Comparison of ENCODE assay signal across 8 cellular contexts in the genomic region with DNA sequence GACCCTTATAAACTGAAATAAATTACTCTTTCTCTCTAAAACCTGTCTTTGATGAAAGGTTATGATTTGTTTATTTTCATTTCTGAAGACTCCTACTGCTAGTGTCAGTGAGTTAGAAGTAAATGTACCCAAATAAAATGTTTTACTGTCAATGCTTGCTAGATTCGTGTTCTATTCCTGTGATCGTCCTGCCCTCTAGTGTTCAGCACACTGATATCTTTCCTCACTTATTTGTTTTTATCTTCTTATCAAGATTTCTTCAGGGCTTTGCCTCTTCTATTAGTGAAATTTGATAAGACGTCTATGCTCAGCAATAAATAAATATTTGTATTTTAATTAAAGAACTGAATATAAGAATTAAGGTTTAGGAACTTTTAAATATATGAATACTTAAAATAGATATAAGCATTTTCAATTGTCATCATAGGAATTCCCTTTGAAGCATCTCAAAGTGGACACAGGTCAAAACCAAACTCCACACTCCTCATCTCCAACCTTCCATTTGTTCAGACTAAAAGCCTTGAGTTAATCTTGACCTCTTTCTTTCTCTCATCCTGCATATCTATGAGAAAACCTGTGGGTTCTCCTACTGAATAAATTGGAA.
DNase-seq lines count a peak whose midpoint lies in the region; ATAC-seq and TF ChIP-seq lines count a peak whose summit lies in the region.

No MANE protein-coding gene starts in this region.

- H3K4me3 ChIP-seq in heart right ventricle: no peak overlapping the region

- DNase-seq in heart right ventricle (no peak), Right ventricle myocardium inferior (ENCODE audit: missing footprints) (no peak), NCI-H1694 (lab: John Stamatoyannopoulos, UW) (peak; percentile 64), astrocyte of the hippocampus (ENCODE audit: low read depth, low spot score) (peak; percentile 67), medulla oblongata (ENCODE audit: extremely low spot score) (peak; percentile 56)
- DNase-seq in activated CD4-positive, alpha-beta T cell treated with anti-CD3 and anti-CD28 coated beads, Interleukin-2, amount 50 U/mL, for 1 hour: no peak

- no peaks in the 10 kb centered on the region for H3K36me3 ChIP-seq in heart right ventricle

- no peaks in the 10 kb centered on the region for H3K4me1 ChIP-seq in heart right ventricle

- no peaks in the 10 kb centered on the region for H3K27me3 ChIP-seq in heart right ventricle

- ATAC-seq in heart right ventricle: no peak
- ATAC-seq in Right ventricle myocardium inferior: no peak
- no peak for ATAC-seq in HG02571 (IDR thresholded peaks at IDR 0.05; ENCODE audit: unreplicated experiment)
- no peak for ATAC-seq in GM21528 (IDR thresholded peaks at IDR 0.05; ENCODE audit: low FRiP score, unreplicated experiment)

- no peaks in the 10 kb centered on the region for H3K9me3 ChIP-seq in heart right ventricle

- peak in 6 of 9 donors; percentile 40 to 52 (median 44) for TF ChIP-seq CTCF in heart right ventricle (IDR thresholded peaks at IDR 0.05)

- H3K27ac ChIP-seq in heart right ventricle: no peak overlapping the region

- 2 to 3% methylated on average over 3 of the region's 3 CpGs for WGBS in heart right ventricle, 2 donors

- intact Hi-C loops in heart right ventricle (cut with DNase I): no loop called here
- intact Hi-C loops in Right ventricle myocardium inferior (cut with DNase I): no loop called here

Comparison
In these comparisons a context has a peak if more than half of its experiments do, and no peak if none do; other contexts are left out.
1. DNase-seq: peak in NCI-H1694 (single experiment), astrocyte of the hippocampus (single experiment) and medulla oblongata (single experiment); none in heart right ventricle (0 of 2), Right ventricle myocardium inferior (single experiment) and activated CD4-positive, alpha-beta T cell treated with anti-CD3 and anti-CD28 coated beads, Interleukin-2, amount 50 U/mL, for 1 hour (single experiment).